In the genomic region with DNA sequence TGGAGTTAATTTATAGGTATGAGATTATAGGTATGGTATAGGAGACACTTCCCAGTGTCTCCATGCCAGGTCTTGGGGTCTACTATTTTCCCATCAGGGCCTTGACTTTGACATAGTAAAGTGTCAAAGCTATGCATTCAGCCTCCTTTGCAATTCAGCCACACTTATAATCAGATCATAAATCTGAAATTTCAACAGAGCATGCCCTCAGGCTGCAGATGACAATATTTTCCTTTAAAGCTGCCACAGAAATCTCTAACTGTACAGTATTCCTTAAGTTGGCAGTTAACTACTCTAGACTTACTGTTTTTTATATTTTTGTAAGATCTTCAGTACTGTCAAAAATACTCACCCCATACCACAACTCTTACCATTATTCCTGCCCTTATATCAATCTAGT, we compare ENCODE assay signal across 10 cellular contexts. TPM values are rescaled to one million over a fixed set of nuclear protein-coding genes. Genes with fewer than 3 reads are reported as not detected.
"Had no signal": no experiment of that assay in that cellular context is flagged by ENCODE, and none has a peak within 500 bp of the region (broad histone marks: within the 10 kb centered on the region; RNA-seq: fewer than 3 reads in every experiment).

No MANE protein-coding gene starts in this region.

- H3K9me3 ChIP-seq: HAP-1 had no signal

- H3K36me3 ChIP-seq: HAP-1 had no signal

- H3K4me3 ChIP-seq: GM23248, HAP-1 had no signal

- ATAC-seq: HCT116, HepG2 had no signal

- H3K9ac ChIP-seq: GM23248 had no signal

- H3K36me3 Mint-ChIP-seq: IgD-negative memory B cell had no signal

- DNase-seq: GM23248, GOT3, H7, HFFc6, KBM-7 had no signal

- H3K4me1 ChIP-seq: HAP-1 had no signal

- H3K27ac ChIP-seq: GM23248, HL-60 had no signal

- H3K27ac Mint-ChIP-seq: HFFc6, IgD-negative memory B cell had no signal

- H2AFZ ChIP-seq: GM23248 had no signal

RNA-seq across cellular contexts. Expression of a gene that starts 30.2 kb away (rescaled TPM):
- total RNA-seq: HepG2 had no signal
- polyA plus RNA-seq: HepG2 had no signal
